9 cellular contexts compared by ENCODE assay signal in genomic region chrX:40996886-40997530, GRCh38.
DNase-seq lines count a peak whose midpoint lies in the region; ATAC-seq and TF ChIP-seq lines count a peak whose summit lies in the region.
"Had no signal": no experiment of that assay in that cellular context is flagged by ENCODE, and none has a peak within 500 bp of the region (broad histone marks: within the 10 kb centered on the region; RNA-seq: fewer than 3 reads in every experiment).

No MANE protein-coding gene starts in this region.

- H3K4me1 ChIP-seq in HCT116 (ENCODE audit: control insufficient read depth in 1 of 2, insufficient read depth in 2 of 2, low read length in 2 of 2): peaks cover 0 to 8% of the 10 kb centered on the region in 2 experiments; a peak in 2 of 4 replicates
- H3K4me1 ChIP-seq in neuron (ENCODE audit: insufficient read depth, low read length): peaks cover 6% of the 10 kb centered on the region
- no peaks in the 10 kb centered on the region for H3K4me1 ChIP-seq in stomach
- H3K4me1 ChIP-seq: tibial nerve had no signal

- 4 to 20% (median 13%) methylated on average over 3 of the region's 3 CpGs for WGBS in stomach, 5 donors

- ATAC-seq in HCT116: peak; percentile 95
- ATAC-seq in HG03342 (IDR thresholded peaks at IDR 0.05; ENCODE audit: unreplicated experiment): no peak

- H3K36me3 ChIP-seq in HCT116 (ENCODE audit: control insufficient read depth in 1 of 2, insufficient read depth in 2 of 2, low read length in 2 of 2): no peaks in the 10 kb centered on the region
- no peaks in the 10 kb centered on the region for H3K36me3 ChIP-seq in neuron (ENCODE audit: insufficient read depth, low read length)
- H3K36me3 ChIP-seq in stomach: no peaks in the 10 kb centered on the region
- H3K36me3 ChIP-seq: tibial nerve had no signal

- H3K27ac ChIP-seq in HCT116 (ENCODE audit: low read depth, low read length): no peak overlapping the region
- no peak overlapping the region for H3K27ac ChIP-seq in stomach
- H3K27ac ChIP-seq: tibial nerve had no signal

- TF ChIP-seq RAD21 in HCT116 (IDR thresholded peaks at IDR 0.05; ENCODE audit: low read depth): no peak

- no peak for TF ChIP-seq CTCF in HCT116 (IDR thresholded peaks at IDR 0.05 in 2 of 3, conservative IDR thresholded peaks at IDR 0.05 in 1 of 3; ENCODE audit: borderline replicate concordance in 1 of 3, insufficient read depth in 1 of 3, low read depth in 2 of 3, low read length in 2 of 3)
- no peak for TF ChIP-seq CTCF in stomach (IDR thresholded peaks at IDR 0.05)

- CTCF ChIA-PET in HCT116 (lab: Charles Lee): interaction anchor here (1.2 kb wide), 1 partner anchor 118 kb away, joined by 3 read pairs; no protein-coding TSS in a partner anchor

- H3K9ac ChIP-seq in HCT116 (ENCODE audit: low read length): no peak overlapping the region

- H2AFZ ChIP-seq in HCT116 (ENCODE audit: low read depth, low read length, poor library complexity, severe bottlenecking) (peak overlapping the region; percentile 98), neuron (ENCODE audit: low read depth, low read length) (peak overlapping the region; percentile 66)

- H3K79me2 ChIP-seq in HCT116 (ENCODE audit: insufficient read depth, low read length): no peaks in the 10 kb centered on the region

- no peaks in the 10 kb centered on the region for H3K9me2 ChIP-seq in HCT116 (ENCODE audit: insufficient read depth)

- H3K4me3 ChIP-seq in HCT116 (replicated peaks in 1 of 2; ENCODE audit: low read depth in 1 of 2, low read length in 2 of 2) (no peak overlapping the region), neuron (ENCODE audit: low read length) (peak overlapping the region; percentile 18), stomach (no peak overlapping the region)
- H3K4me3 ChIP-seq: tibial nerve had no signal

- no peaks in the 10 kb centered on the region for H3K9me3 ChIP-seq in HCT116 (ENCODE audit: control insufficient read depth in 1 of 2, insufficient read depth in 1 of 2, low read depth in 1 of 2, low read length in 2 of 2)
- H3K9me3 ChIP-seq in neuron (ENCODE audit: low read length): no peaks in the 10 kb centered on the region
- no peaks in the 10 kb centered on the region for H3K9me3 ChIP-seq in stomach
- H3K9me3 ChIP-seq: tibial nerve had no signal

- DNase-seq in AG20443 (ENCODE audit: low spot score) (peak; percentile 25), HCT116 (ENCODE audit: low read depth, low spot score) (peak; percentile 42), RPMI7951 (ENCODE audit: low read depth) (peak; percentile 86), fibroblast of gingiva (ENCODE audit: low read depth) (peak; percentile 84), HuH-7.5 (ENCODE audit: low spot score) (no peak), stomach (no peak)

- no peaks in the 10 kb centered on the region for H4K20me1 ChIP-seq in HCT116 (ENCODE audit: insufficient read depth)

- H3K27me3 ChIP-seq in HCT116 (ENCODE audit: insufficient read depth, low read length) (no peaks in the 10 kb centered on the region), neuron (ENCODE audit: insufficient read depth, low read length) (no peaks in the 10 kb centered on the region), stomach (peaks cover 0 to 6% (median 0%) of the 10 kb centered on the region in 3 donors)
- H3K27me3 ChIP-seq: tibial nerve had no signal

- TF ChIP-seq POLR2A in HCT116 (IDR thresholded peaks at IDR 0.05; ENCODE audit: borderline replicate concordance, extremely low read depth, insufficient read depth, insufficient read length) (no peak), stomach (IDR thresholded peaks at IDR 0.05) (no peak)

- no peak for TF ChIP-seq EP300 in stomach (IDR thresholded peaks at IDR 0.05)

- 0 out of 2 replicates have a peak overlapping the region, but pooled peaks have one; percentile 23 for H3K4me2 ChIP-seq in HCT116 (ENCODE audit: low read length)

- intact Hi-C loops in HCT116 (cut with micrococcal nuclease): no loop called here
- intact Hi-C loops in stomach (cut with DNase I; ENCODE audit: low total_unique reads): no loop called here

- no TSS peak for BruUV-seq in HCT116 (replicated peaks; lab: Mats Ljungman, UMichigan)

- POLR2A ChIA-PET in HCT116 (lab: Charles Lee): interaction anchor here (0.7 kb wide), 2 partner anchors 337 to 358 kb away, joined by 3 read pairs; partner anchors contain the start of gene DDX3X

- RAD21 ChIA-PET in HCT116 (lab: Charles Lee; ENCODE audit: low non-redundant PET in 1 of 2, low total read pairs in 2 of 2, uncharacterized antibody in 2 of 2, unreplicated experiment in 2 of 2): no interaction called here

TF ChIP-seq in HCT116, 20 proteins besides CTCF, POLR2A, EP300 and RAD21:
- TF ChIP-seq ATF3 (IDR thresholded peaks at IDR 0.05): no peak
- peak; percentile 84 for TF ChIP-seq YY1 (IDR thresholded peaks at IDR 0.05; ENCODE audit: extremely low read depth, insufficient replicate concordance, low read depth, low read length)
- TF ChIP-seq SP1 (IDR thresholded peaks at IDR 0.05; ENCODE audit: low read depth): peak; percentile 45; the same call in 1 of the 2 replicates

Comparison
In these comparisons a context has a peak if more than half of its experiments do, and no peak if none do; other contexts are left out.
1. DNase-seq: peak in AG20443 (single experiment), HCT116 (single experiment), RPMI7951 (single experiment) and fibroblast of gingiva (single experiment); none in HuH-7.5 (single experiment) and stomach (single experiment).